ENCODE assay signal across 8 cellular contexts in the genomic region with DNA sequence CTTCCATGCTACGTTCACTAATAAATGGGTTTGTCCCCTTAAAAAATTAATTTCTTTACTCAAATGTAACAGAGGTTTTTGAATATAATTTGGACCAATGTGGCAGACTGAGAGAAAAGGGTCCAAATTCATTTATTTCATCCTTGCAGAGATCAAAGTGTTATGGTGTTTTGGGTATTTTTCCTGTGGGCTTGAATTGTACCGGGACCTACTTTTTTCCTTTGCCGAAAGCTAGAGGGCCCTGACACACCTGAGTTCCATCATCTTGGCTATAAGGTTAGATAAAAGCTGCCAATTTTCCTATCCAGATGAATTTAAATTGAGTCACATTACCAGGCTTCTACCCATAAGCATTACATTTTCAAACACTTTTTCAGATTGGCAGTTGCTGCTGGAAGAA. TPM values are rescaled to one million over a fixed set of nuclear protein-coding genes. Genes with fewer than 3 reads are reported as not detected.
DNase-seq lines count a peak whose midpoint lies in the region; ATAC-seq, FAIRE-seq and TF ChIP-seq lines count a peak whose summit lies in the region.

No MANE protein-coding gene starts in this region.

- no peak overlapping the region for H3K27ac ChIP-seq in endodermal cell (ENCODE audit: low read depth, low read length)
- H3K27ac ChIP-seq in rectal smooth muscle tissue (ENCODE audit: low read depth, low read length) = no peak overlapping the region

- H3K4me3 ChIP-seq in endodermal cell (ENCODE audit: low read length) (peak overlapping the region; percentile 99), rectal smooth muscle tissue (ENCODE audit: low read length) (peak overlapping the region; percentile 77)

- TF ChIP-seq CTCF in endodermal cell (conservative IDR thresholded peaks at IDR 0.05) = peak; percentile 58

- peak overlapping the region; percentile 96 for H3K4me3 Mint-ChIP-seq in endodermal cell

- 22 to 25% methylated on average over 2 to 3 of the region's 3 CpGs for WGBS in endodermal cell (ENCODE audit: insufficient coverage in 1 of 2, insufficient read length in 1 of 2), 2 experiments

- no peaks in the 10 kb centered on the region for H3K9me3 Mint-ChIP-seq in endodermal cell

- no peaks in the 10 kb centered on the region for H3K27me3 Mint-ChIP-seq in endodermal cell (ENCODE audit: insufficient read depth)

- no peaks in the 10 kb centered on the region for H3K4me1 Mint-ChIP-seq in endodermal cell

- peaks cover 35% of the 10 kb centered on the region for H3K36me3 Mint-ChIP-seq in endodermal cell (ENCODE audit: low read depth)

- peak; percentile 4 for FAIRE-seq in GM19239 (lab: Jason Lieb, UNC)

- no peak for ATAC-seq in HG03159 (IDR thresholded peaks at IDR 0.05; ENCODE audit: unreplicated experiment)

- H3K9ac ChIP-seq in endodermal cell (ENCODE audit: extremely low read depth, low read length, poor library complexity, severe bottlenecking) (peak overlapping the region; percentile 93), rectal smooth muscle tissue (ENCODE audit: low read length) (no peak overlapping the region)

- H3K27me3 ChIP-seq in endodermal cell (ENCODE audit: control insufficient read depth, insufficient read depth, low read length, poor library complexity, severe bottlenecking) (no peaks in the 10 kb centered on the region), rectal smooth muscle tissue (ENCODE audit: control insufficient read depth, insufficient read depth, low read length) (no peaks in the 10 kb centered on the region)

- peak overlapping the region; percentile 96 for H3K27ac Mint-ChIP-seq in endodermal cell

- no peaks in the 10 kb centered on the region for H3K9me3 ChIP-seq in endodermal cell (ENCODE audit: control insufficient read depth, low read length)

- peaks cover 40% of the 10 kb centered on the region for H3K36me3 ChIP-seq in endodermal cell (ENCODE audit: control insufficient read depth, insufficient read depth, low read length)
- no peaks in the 10 kb centered on the region for H3K36me3 ChIP-seq in rectal smooth muscle tissue (ENCODE audit: control insufficient read depth, insufficient read depth, low read length)

- DNase-seq in GM19239 (ENCODE audit: insufficient read length, low spot score) (no peak), NCI-H69 (lab: John Stamatoyannopoulos, UW) (peak; percentile 45), endodermal cell (no peak), 8988T (no peak), NCI-H187 (lab: John Stamatoyannopoulos, UW) (no peak)
- no peak for DNase-seq in activated CD4-positive, CD25-positive, alpha-beta regulatory T cell treated with anti-CD3 and anti-CD28 coated beads, Interleukin-2, amount 50 U/mL, for 72 hours

- H3K4me1 ChIP-seq in endodermal cell (ENCODE audit: control insufficient read depth, insufficient read depth, low read length) (no peaks in the 10 kb centered on the region), rectal smooth muscle tissue (ENCODE audit: control insufficient read depth, insufficient read depth, low read length) (no peaks in the 10 kb centered on the region)

RNA-seq across cellular contexts. Expression of gene CCNB2, which starts 0.9 kb away (rescaled TPM):
- 10 to 100 TPM; 77.5 to 87.2 TPM for total RNA-seq in endodermal cell
- polyA plus RNA-seq in endodermal cell (2013, experiment 1 of 2) = 153 TPM
- 154 TPM for polyA plus RNA-seq in endodermal cell (2013, experiment 2 of 2)
